8 cellular contexts compared by ENCODE assay signal in the genomic region with DNA sequence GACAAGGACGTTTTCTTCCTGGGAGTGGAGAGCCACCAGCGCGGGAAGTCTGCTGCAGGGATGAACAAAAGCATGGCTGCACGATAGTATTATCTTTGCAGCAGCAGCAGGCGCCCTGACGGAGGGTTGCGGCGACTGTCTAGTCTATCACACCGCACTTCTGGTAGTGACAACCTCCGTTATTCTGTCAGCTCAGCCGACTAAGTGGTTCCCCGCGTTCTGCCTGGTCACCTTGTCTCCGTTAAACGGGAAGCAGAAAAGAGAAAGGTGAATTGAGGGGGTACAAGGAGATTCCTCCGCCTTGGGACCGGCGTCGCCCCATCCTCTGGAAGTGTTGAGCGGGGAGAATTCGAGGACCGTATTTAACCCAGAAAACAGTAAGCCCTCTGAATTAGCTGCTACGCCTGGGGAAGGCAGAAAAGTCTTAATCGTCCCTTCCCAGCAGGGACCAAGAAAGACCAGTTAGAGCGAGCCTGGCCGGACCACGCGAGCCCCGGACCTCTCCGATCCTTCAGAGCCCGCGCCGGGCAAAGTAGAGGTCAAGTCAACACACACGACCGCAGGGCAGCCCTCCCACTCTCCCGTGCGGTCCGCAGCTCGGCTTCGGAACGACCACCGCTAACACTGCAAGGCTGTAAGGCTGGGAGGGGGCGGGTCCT. TPM values are rescaled to one million over a fixed set of nuclear protein-coding genes. Genes with fewer than 3 reads are reported as not detected.
DNase-seq lines count a peak whose midpoint lies in the region; ATAC-seq and TF ChIP-seq lines count a peak whose summit lies in the region.

No MANE protein-coding gene starts in this region.

- H3K4me3 ChIP-seq in HCT116 (replicated peaks in 1 of 2; ENCODE audit: low read depth in 1 of 2, low read length in 2 of 2) (peak overlapping the region; percentile 79), lower leg skin (ENCODE audit: low read depth, poor library complexity, severe bottlenecking) (peak overlapping the region; percentile 62)

- H3K27ac Mint-ChIP-seq in central memory CD8-positive, alpha-beta T cell (ENCODE audit: low read depth): peak overlapping the region; percentile 89

- peak overlapping the region; percentile 34; the same call in 1 of the 2 replicates for H3K9ac ChIP-seq in HCT116 (ENCODE audit: low read length)

- H3K4me2 ChIP-seq in HCT116 (ENCODE audit: low read length): peak overlapping the region; percentile 95

- H3K79me2 ChIP-seq in HCT116 (ENCODE audit: insufficient read depth, low read length): no peaks in the 10 kb centered on the region

- DNase-seq in GM03348 (ENCODE audit: low spot score): peak; percentile 15
- no peak for DNase-seq in HCT116 (ENCODE audit: low read depth, low spot score)
- peak; percentile 23 for DNase-seq in LoVo (ENCODE audit: low spot score)
- DNase-seq in T-helper 9 cell: peak; percentile 33
- peak; percentile 33 to 40 for DNase-seq in central memory CD8-positive, alpha-beta T cell (ENCODE audit: low spot score in 2 of 2)
- DNase-seq in lower leg skin (ENCODE audit: low spot score in 2 of 2): peak in 1 of 2 donors; percentile 86
- DNase-seq in stimulated activated CD8-positive, alpha-beta memory T cell treated with anti-CD3 and anti-CD28 coated beads, Interleukin-2, amount 100 ng/mL, for 1 hour (ENCODE audit: low read depth in 2 of 2): peak; percentile 2 to 13
- DNase-seq in NCI-H1930 (lab: John Stamatoyannopoulos, UW): no peak

- peak overlapping the region; percentile 94 for H3K4me3 Mint-ChIP-seq in central memory CD8-positive, alpha-beta T cell

- POLR2A ChIA-PET in HCT116 (lab: Charles Lee): no interaction called here

- WGBS in lower leg skin, 2 donors: 0 to 1% methylated on average over 43 of the region's 43 CpGs

- CTCF ChIA-PET in HCT116 (lab: Charles Lee): interaction anchor here (1.3 kb wide), 1 partner anchor 88 kb away, joined by 3 read pairs; no protein-coding TSS in a partner anchor

- TF ChIP-seq CTCF in HCT116 (IDR thresholded peaks at IDR 0.05 in 2 of 3, conservative IDR thresholded peaks at IDR 0.05 in 1 of 3; ENCODE audit: borderline replicate concordance in 1 of 3, insufficient read depth in 1 of 3, low read depth in 2 of 3, low read length in 2 of 3): no peak
- no peak for TF ChIP-seq CTCF in lower leg skin (IDR thresholded peaks at IDR 0.05)

- peaks cover 23% of the 10 kb centered on the region for H3K36me3 Mint-ChIP-seq in central memory CD8-positive, alpha-beta T cell (ENCODE audit: insufficient read depth)

- peak overlapping the region; percentile 77 for H2AFZ ChIP-seq in HCT116 (ENCODE audit: low read depth, low read length, poor library complexity, severe bottlenecking)

- RAD21 ChIA-PET in HCT116 (lab: Charles Lee; ENCODE audit: low non-redundant PET in 1 of 2, low total read pairs in 2 of 2, uncharacterized antibody in 2 of 2, unreplicated experiment in 2 of 2): interaction anchor here in 1 of 2 experiments (0.7 kb wide), 1 partner anchor 174 kb away, joined by 3 read pairs; no protein-coding TSS in a partner anchor

- peaks cover 33% of the 10 kb centered on the region for H3K27me3 Mint-ChIP-seq in central memory CD8-positive, alpha-beta T cell

- no peak for TF ChIP-seq RAD21 in HCT116 (IDR thresholded peaks at IDR 0.05; ENCODE audit: low read depth)

- no peak overlapping the region for H3K27ac ChIP-seq in HCT116 (ENCODE audit: low read depth, low read length)

- no peaks in the 10 kb centered on the region for H4K20me1 ChIP-seq in HCT116 (ENCODE audit: insufficient read depth)

- H3K36me3 ChIP-seq in HCT116 (ENCODE audit: control insufficient read depth in 1 of 2, insufficient read depth in 2 of 2, low read length in 2 of 2): no peaks in the 10 kb centered on the region

- intact Hi-C loops in HCT116 (cut with micrococcal nuclease) (loop anchor here (5.0 kb wide), 3 partner anchors 89 to 234 kb away; no protein-coding TSS in a partner anchor), lower leg skin (cut with DNase I; ENCODE audit: low total_unique reads) (no loop called here)

- peaks cover 28% of the 10 kb centered on the region for H3K4me1 Mint-ChIP-seq in central memory CD8-positive, alpha-beta T cell

- H3K27me3 ChIP-seq in HCT116 (ENCODE audit: insufficient read depth, low read length): peaks cover 33% of the 10 kb centered on the region

- H3K9me3 ChIP-seq in HCT116 (ENCODE audit: control insufficient read depth in 1 of 2, insufficient read depth in 1 of 2, low read depth in 1 of 2, low read length in 2 of 2): no peaks in the 10 kb centered on the region

- TF ChIP-seq POLR2A in HCT116 (IDR thresholded peaks at IDR 0.05; ENCODE audit: borderline replicate concordance, extremely low read depth, insufficient read depth, insufficient read length) (no peak), lower leg skin (IDR thresholded peaks at IDR 0.05) (no peak)

- no peaks in the 10 kb centered on the region for H3K9me3 Mint-ChIP-seq in central memory CD8-positive, alpha-beta T cell

- H3K4me1 ChIP-seq in HCT116 (ENCODE audit: control insufficient read depth in 1 of 2, insufficient read depth in 2 of 2, low read length in 2 of 2): peaks cover 15 to 31% of the 10 kb centered on the region in 2 experiments; a peak in 3 of 4 replicates

- BruUV-seq in HCT116 (replicated peaks; lab: Mats Ljungman, UMichigan): TSS peak; percentile 85

- ATAC-seq in HCT116: peak; percentile 39
- peak; percentile 26 for ATAC-seq in central memory CD8-positive, alpha-beta T cell (replicated peaks; ENCODE audit: extremely low read depth, poor library complexity, severe bottlenecking)

- no peaks in the 10 kb centered on the region for H3K9me2 ChIP-seq in HCT116 (ENCODE audit: insufficient read depth)

TF ChIP-seq in HCT116, 20 proteins besides CTCF, POLR2A, EP300 and RAD21:
- TF ChIP-seq FOSL1 (IDR thresholded peaks at IDR 0.05; ENCODE audit: low read depth): no peak
- TF ChIP-seq, protein P1, sequence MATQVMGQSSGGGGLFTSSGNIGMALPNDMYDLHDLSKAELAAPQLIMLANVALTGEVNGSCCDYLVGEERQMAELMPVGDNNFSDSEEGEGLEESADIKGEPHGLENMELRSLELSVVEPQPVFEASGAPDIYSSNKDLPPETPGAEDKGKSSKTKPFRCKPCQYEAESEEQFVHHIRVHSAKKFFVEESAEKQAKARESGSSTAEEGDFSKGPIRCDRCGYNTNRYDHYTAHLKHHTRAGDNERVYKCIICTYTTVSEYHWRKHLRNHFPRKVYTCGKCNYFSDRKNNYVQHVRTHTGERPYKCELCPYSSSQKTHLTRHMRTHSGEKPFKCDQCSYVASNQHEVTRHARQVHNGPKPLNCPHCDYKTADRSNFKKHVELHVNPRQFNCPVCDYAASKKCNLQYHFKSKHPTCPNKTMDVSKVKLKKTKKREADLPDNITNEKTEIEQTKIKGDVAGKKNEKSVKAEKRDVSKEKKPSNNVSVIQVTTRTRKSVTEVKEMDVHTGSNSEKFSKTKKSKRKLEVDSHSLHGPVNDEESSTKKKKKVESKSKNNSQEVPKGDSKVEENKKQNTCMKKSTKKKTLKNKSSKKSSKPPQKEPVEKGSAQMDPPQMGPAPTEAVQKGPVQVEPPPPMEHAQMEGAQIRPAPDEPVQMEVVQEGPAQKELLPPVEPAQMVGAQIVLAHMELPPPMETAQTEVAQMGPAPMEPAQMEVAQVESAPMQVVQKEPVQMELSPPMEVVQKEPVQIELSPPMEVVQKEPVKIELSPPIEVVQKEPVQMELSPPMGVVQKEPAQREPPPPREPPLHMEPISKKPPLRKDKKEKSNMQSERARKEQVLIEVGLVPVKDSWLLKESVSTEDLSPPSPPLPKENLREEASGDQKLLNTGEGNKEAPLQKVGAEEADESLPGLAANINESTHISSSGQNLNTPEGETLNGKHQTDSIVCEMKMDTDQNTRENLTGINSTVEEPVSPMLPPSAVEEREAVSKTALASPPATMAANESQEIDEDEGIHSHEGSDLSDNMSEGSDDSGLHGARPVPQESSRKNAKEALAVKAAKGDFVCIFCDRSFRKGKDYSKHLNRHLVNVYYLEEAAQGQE (IDR thresholded peaks at IDR 0.05; ENCODE audit: low read depth): no peak
- peak; percentile 61; the same call in 1 of the 2 replicates for TF ChIP-seq SIN3A (IDR thresholded peaks at IDR 0.05; ENCODE audit: low read depth)

RNA-seq across cellular contexts. Expression of a gene that starts 0.5 kb away (rescaled TPM):
- 10.7 TPM for total RNA-seq in HCT116 (2021; ENCODE audit: unreplicated experiment)
- 2.7 and 3.3 TPM in 2 replicates for polyA plus RNA-seq in HCT116 (2012)
- 100 to 1,000 TPM; 155 to 194 (median 183) TPM for total RNA-seq in lower leg skin

Comparison
In these comparisons a context has a peak if more than half of its experiments do, and no peak if none do; other contexts are left out.
1. DNase-seq: peak in GM03348 (single experiment), LoVo (single experiment), T-helper 9 cell (single experiment), central memory CD8-positive, alpha-beta T cell (2 of 2) and stimulated activated CD8-positive, alpha-beta memory T cell treated with anti-CD3 and anti-CD28 coated beads, Interleukin-2, amount 100 ng/mL, for 1 hour (2 of 2); none in HCT116 (single experiment) and NCI-H1930 (0 of 2).
2. RNA of a gene that starts 0.5 kb away (total RNA-seq): 155 to 194 TPM in lower leg skin; 10.7 TPM in HCT116 (single experiment); every median in the first group is over 10 times any median in the second.